In genomic region chr14:50037837-50038236, GRCh38 we compare ENCODE assay signal across 10 cellular contexts.
A peak's percentile ranks its signal among the peaks of the same experiment; 100 is the strongest.
DNase-seq lines count a peak whose midpoint lies in the region; ATAC-seq, FAIRE-seq and TF ChIP-seq lines count a peak whose summit lies in the region.
"Had no signal": no experiment of that assay in that cellular context is flagged by ENCODE, and none has a peak within 500 bp of the region (broad histone marks: within the 10 kb centered on the region; RNA-seq: fewer than 3 reads in every experiment).

No MANE protein-coding gene starts in this region.

- peaks cover 2% of the 10 kb centered on the region for H3K27me3 Mint-ChIP-seq in endothelial cell (ENCODE audit: unreplicated experiment)

- no peaks in the 10 kb centered on the region for H3K9me3 ChIP-seq in smooth muscle cell (replicated peaks; ENCODE audit: low read depth)

- H3K79me2 ChIP-seq in smooth muscle cell (ENCODE audit: low read depth): no peaks in the 10 kb centered on the region

- H3K4me3 ChIP-seq in smooth muscle cell: no peak overlapping the region
- H3K4me3 ChIP-seq: HAP-1 had no signal

- ATAC-seq in HG03139 (IDR thresholded peaks at IDR 0.05; ENCODE audit: unreplicated experiment): no peak

- no peaks in the 10 kb centered on the region for H3K36me3 Mint-ChIP-seq in endothelial cell (ENCODE audit: low read depth, unreplicated experiment)

- H3K27me3 ChIP-seq in smooth muscle cell (ENCODE audit: low read depth): no peaks in the 10 kb centered on the region

- no peak for DNase-seq in GM12892 (ENCODE audit: insufficient read length)
- DNase-seq in NCI-H2107 treated with DMSO at 0.1 percent for 48 hours (lab: John Stamatoyannopoulos, UW; ENCODE audit: unreplicated experiment): peak; percentile 92
- no peak for DNase-seq in epithelial cell of prostate (ENCODE audit: low read depth, low spot score)
- no peak for DNase-seq in smooth muscle cell (lab: John Stamatoyannopoulos, UW; ENCODE audit: unreplicated experiment)
- DNase-seq in endothelial cell (ENCODE audit: low spot score): no peak
- DNase-seq in retina: no peak
- DNase-seq: activated gamma-delta T cell treated with Interleukin-2 at 50 U/mL for 16 hours had no signal

- no peaks in the 10 kb centered on the region for H3K4me1 ChIP-seq in smooth muscle cell (ENCODE audit: low read depth)

- H3K4me2 ChIP-seq in smooth muscle cell: peak overlapping the region; percentile 60

- H3F3A ChIP-seq in smooth muscle cell (ENCODE audit: low read depth): peaks cover 12% of the 10 kb centered on the region

- no peak overlapping the region for H3K27ac Mint-ChIP-seq in endothelial cell (ENCODE audit: unreplicated experiment)
- H3K27ac Mint-ChIP-seq: nephron had no signal

- H3K27ac ChIP-seq in epithelial cell of prostate (peak overlapping the region; percentile 89), smooth muscle cell (ENCODE audit: low read depth) (peak overlapping the region; percentile 83)

- WGBS in smooth muscle cell (ENCODE audit: low lambda C conversion rate): 50% methylated on average over 6 of the region's 6 CpGs

- H2AFZ ChIP-seq in smooth muscle cell (ENCODE audit: low read depth): no peak overlapping the region

- no peak overlapping the region for H3K4me3 Mint-ChIP-seq in endothelial cell (ENCODE audit: unreplicated experiment)
- H3K4me3 Mint-ChIP-seq: nephron had no signal

- TF ChIP-seq POLR2A in GM12892 (IDR thresholded peaks at IDR 0.05; ENCODE audit: low read depth, low read length): no peak

- no peaks in the 10 kb centered on the region for H4K20me1 ChIP-seq in smooth muscle cell (ENCODE audit: low read depth)

- peak; percentile 82 for FAIRE-seq in GM12892 (lab: Jason Lieb, UNC)

- TF ChIP-seq CTCF in smooth muscle cell (IDR thresholded peaks at IDR 0.05; ENCODE audit: borderline replicate concordance, insufficient read depth, poor library complexity, severe bottlenecking) (no peak), endothelial cell (IDR thresholded peaks at IDR 0.05; ENCODE audit: unreplicated experiment) (no peak)

- no peaks in the 10 kb centered on the region for H3K9me3 Mint-ChIP-seq in endothelial cell (ENCODE audit: unreplicated experiment)

- peak overlapping the region; percentile 44 for H3K9ac ChIP-seq in smooth muscle cell (ENCODE audit: low read depth)

- H3K36me3 ChIP-seq in smooth muscle cell (ENCODE audit: low read depth): no peaks in the 10 kb centered on the region
- H3K36me3 ChIP-seq: HAP-1 had no signal

- peaks cover 15% of the 10 kb centered on the region for H3K4me1 Mint-ChIP-seq in endothelial cell (ENCODE audit: unreplicated experiment)
- H3K4me1 Mint-ChIP-seq: nephron had no signal
